1 cellular context compared by ENCODE assay signal in genomic region chr6:27617700-27618689, GRCh38.
A peak's percentile ranks its signal among the peaks of the same experiment; 100 is the strongest.
TF ChIP-seq lines count a peak whose summit lies in the region.

No MANE protein-coding gene starts in this region.

TF ChIP-seq in K562, 482 proteins besides CTCF, POLR2A, EP300 and RAD21 (continued from another document and continues in another):
- TF ChIP-seq ZBTB40 (IDR thresholded peaks at IDR 0.05) (peak; percentile 82), ZBTB40 (CRISPR knock-in tag; IDR thresholded peaks at IDR 0.05) (no peak), ATF1 (CRISPR knock-in tag; IDR thresholded peaks at IDR 0.05) (no peak), ATF1 (tag; IDR thresholded peaks at IDR 0.05) (peak; percentile 46; the same call in 1 of the 2 replicates), ZNF75A (CRISPR knock-in tag; IDR thresholded peaks at IDR 0.05) (no peak), FOXA1 (IDR thresholded peaks at IDR 0.05; ENCODE audit: borderline replicate concordance) (no peak), JUND (IDR thresholded peaks at IDR 0.05; ENCODE audit: borderline replicate concordance, low read depth, low read length) (0 out of 2 replicates have a peak, but pooled peaks have one; percentile 17), JUND (tag; IDR thresholded peaks at IDR 0.05; ENCODE audit: borderline replicate concordance, low read depth, low read length) (0 out of 3 replicates have a peak, but pooled peaks have one; percentile 22), PRMT5 (CRISPR knock-in tag; IDR thresholded peaks at IDR 0.05) (no peak), CBX5 (IDR thresholded peaks at IDR 0.05; ENCODE audit: borderline replicate concordance, low read depth) (no peak), HMGN3 (IDR thresholded peaks at IDR 0.05; ENCODE audit: borderline replicate concordance, extremely low read depth, insufficient read length, low read depth, low read length) (no peak), BRF2 (IDR thresholded peaks at IDR 0.05; ENCODE audit: borderline replicate concordance, insufficient read depth, insufficient read length) (no peak), ZNF584 (CRISPR knock-in tag; IDR thresholded peaks at IDR 0.05; ENCODE audit: low read depth) (0 out of 2 replicates have a peak, but pooled peaks have one; percentile 37), ZNF184 (CRISPR knock-in tag; IDR thresholded peaks at IDR 0.05) (no peak), E2F5 (CRISPR knock-in tag; IDR thresholded peaks at IDR 0.05) (no peak), MITF (IDR thresholded peaks at IDR 0.05) (no peak), PHF8 (IDR thresholded peaks at IDR 0.05; ENCODE audit: borderline replicate concordance, low read length) (no peak; the same call in 1 of the 2 replicates), HDAC3 (IDR thresholded peaks at IDR 0.05; ENCODE audit: borderline replicate concordance, partially characterized antibody) (peak; percentile 25), TAF1 (IDR thresholded peaks at IDR 0.05; ENCODE audit: control insufficient read depth, extremely low read depth, insufficient read depth, low read length, severe bottlenecking) (no peak), HINFP (tag; conservative IDR thresholded peaks at IDR 0.05; ENCODE audit: low read depth) (0 out of 2 replicates have a peak, but pooled peaks have one; percentile 9), CBFB (CRISPR knock-in tag; IDR thresholded peaks at IDR 0.05) (no peak), ILK (tag; IDR thresholded peaks at IDR 0.05; ENCODE audit: borderline replicate concordance, low read depth) (no peak), MIER1 (IDR thresholded peaks at IDR 0.05; ENCODE audit: low read depth) (no peak), LCOR (CRISPR knock-in tag; IDR thresholded peaks at IDR 0.05) (peak; percentile 64; the same call in 1 of the 2 replicates), FOXJ2 (tag; IDR thresholded peaks at IDR 0.05) (no peak), TRIM24 (IDR thresholded peaks at IDR 0.05) (no peak), USF1 (CRISPR knock-in tag; IDR thresholded peaks at IDR 0.05) (no peak), MBD1 (CRISPR knock-in tag; IDR thresholded peaks at IDR 0.05) (no peak), CHD1 (IDR thresholded peaks at IDR 0.05; ENCODE audit: low read length) (no peak), ZNF445 (CRISPR knock-in tag; IDR thresholded peaks at IDR 0.05; ENCODE audit: low read depth) (no peak), RERE (CRISPR knock-in tag; IDR thresholded peaks at IDR 0.05; ENCODE audit: borderline replicate concordance) (no peak), ZZZ3 (IDR thresholded peaks at IDR 0.05) (no peak), SRSF3 (IDR thresholded peaks at IDR 0.05; ENCODE audit: insufficient read depth, low read length) (no peak), SMARCA4 (IDR thresholded peaks at IDR 0.05) (no peak; the same call in 1 of the 2 replicates), CEBPB (tag; IDR thresholded peaks at IDR 0.05) (no peak), NR2C1 (IDR thresholded peaks at IDR 0.05) (no peak), NR2C1 (tag; IDR thresholded peaks at IDR 0.05) (no peak), ARID2 (IDR thresholded peaks at IDR 0.05) (0 out of 2 replicates have a peak, but pooled peaks have one; percentile 10), HDAC2 (IDR thresholded peaks at IDR 0.05) (no peak; the same call in 1 of the 2 replicates), ADNP (tag; IDR thresholded peaks at IDR 0.05) (peak; percentile 93), PCBP2 (IDR thresholded peaks at IDR 0.05; ENCODE audit: low read depth, low read length, poor library complexity, severe bottlenecking) (no peak), ZBTB8A (IDR thresholded peaks at IDR 0.05; ENCODE audit: partially characterized antibody) (no peak)
